22 cellular contexts compared by ENCODE assay signal in genomic region chr2:624551-625347, GRCh38.
"Had no signal": no experiment of that assay in that cellular context is flagged by ENCODE, and none has a peak within 500 bp of the region (broad histone marks: within the 10 kb centered on the region; RNA-seq: fewer than 3 reads in every experiment).

No MANE protein-coding gene starts in this region.

- H3K27ac Mint-ChIP-seq: nephron progenitor cell; stimulated activated effector memory CD8-positive, alpha-beta T cell treated with anti-CD3 and anti-CD28 coated beads, Interleukin-12 subunit alpha, Interleukin-12 subunit beta, amount 100 ng/mL, for 72 hours had no signal

- H3K4me2 ChIP-seq: hepatocyte had no signal

- H3K4me3 ChIP-seq: hepatocyte, lung, prostate gland, right lobe of liver, suprapubic skin, thyroid gland, upper lobe of left lung, vagina had no signal

- H3K36me3 Mint-ChIP-seq: naive B cell; stimulated activated effector memory CD8-positive, alpha-beta T cell treated with anti-CD3 and anti-CD28 coated beads, Interleukin-12 subunit alpha, Interleukin-12 subunit beta, amount 100 ng/mL, for 72 hours had no signal

- H3K27ac ChIP-seq: hepatocyte, parathyroid adenoma, prostate gland, right lobe of liver, suprapubic skin, upper lobe of left lung, vagina had no signal

- H3K9me3 Mint-ChIP-seq: effector memory CD8-positive, alpha-beta T cell; naive B cell; stimulated activated effector memory CD8-positive, alpha-beta T cell treated with anti-CD3 and anti-CD28 coated beads, Interleukin-12 subunit alpha, Interleukin-12 subunit beta, amount 100 ng/mL, for 72 hours had no signal

- H3K9me3 ChIP-seq: prostate gland, right lobe of liver, suprapubic skin, thyroid gland, upper lobe of left lung, vagina had no signal

- H3K4me3 Mint-ChIP-seq: effector memory CD8-positive, alpha-beta T cell; naive B cell; nephron progenitor cell; stimulated activated effector memory CD8-positive, alpha-beta T cell treated with anti-CD3 and anti-CD28 coated beads, Interleukin-12 subunit alpha, Interleukin-12 subunit beta, amount 100 ng/mL, for 72 hours had no signal

- H3K4me1 Mint-ChIP-seq: naive B cell; stimulated activated effector memory CD8-positive, alpha-beta T cell treated with anti-CD3 and anti-CD28 coated beads, Interleukin-12 subunit alpha, Interleukin-12 subunit beta, amount 100 ng/mL, for 72 hours had no signal

- H3K9ac ChIP-seq: parathyroid adenoma had no signal

- H3K36me3 ChIP-seq: prostate gland, right lobe of liver, suprapubic skin, thyroid gland, upper lobe of left lung, vagina had no signal

- ATAC-seq: effector memory CD8-positive, alpha-beta T cell; left colon; left ventricle myocardium superior; right lobe of liver; stimulated activated effector memory CD8-positive, alpha-beta T cell treated with anti-CD3 and anti-CD28 coated beads, Interleukin-12 subunit alpha, Interleukin-12 subunit beta, amount 100 ng/mL, for 72 hours; stimulated activated naive CD8-positive, alpha-beta T cell treated with anti-CD3 and anti-CD28 coated beads, Interleukin-15, Interleukin-2, amounts not matched to agents 100 U/mL and 50 U/mL, for 24 hours had no signal

- H2AFZ ChIP-seq: hepatocyte, parathyroid adenoma had no signal

- DNase-seq: effector memory CD8-positive, alpha-beta T cell; foreskin melanocyte; left colon; left ventricle myocardium superior; mesenchymal stem cell; midbrain; naive B cell; nephron progenitor cell; nucleus accumbens; right lobe of liver; stimulated activated CD4-positive, alpha-beta T cell treated with anti-CD3 and anti-CD28 coated beads, Interleukin-4, amount 100 ng/mL, for 1 hour; stimulated activated CD8-positive, alpha-beta memory T cell treated with anti-CD3 and anti-CD28 coated beads, Interleukin-4, amount 100 ng/mL, for 48 hours; stimulated activated naive CD8-positive, alpha-beta T cell treated with anti-CD3 and anti-CD28 coated beads, Interleukin-15, Interleukin-2, amounts not matched to agents 100 U/mL and 50 U/mL, for 24 hours had no signal

- H3K4me1 ChIP-seq: parathyroid adenoma, prostate gland, right lobe of liver, suprapubic skin, upper lobe of left lung, vagina had no signal

- H3K27me3 ChIP-seq: hepatocyte, right lobe of liver, suprapubic skin, thyroid gland, upper lobe of left lung, vagina had no signal

- H3K79me2 ChIP-seq: hepatocyte, parathyroid adenoma had no signal
